ENCODE assay signal across 15 cellular contexts in the genomic region with DNA sequence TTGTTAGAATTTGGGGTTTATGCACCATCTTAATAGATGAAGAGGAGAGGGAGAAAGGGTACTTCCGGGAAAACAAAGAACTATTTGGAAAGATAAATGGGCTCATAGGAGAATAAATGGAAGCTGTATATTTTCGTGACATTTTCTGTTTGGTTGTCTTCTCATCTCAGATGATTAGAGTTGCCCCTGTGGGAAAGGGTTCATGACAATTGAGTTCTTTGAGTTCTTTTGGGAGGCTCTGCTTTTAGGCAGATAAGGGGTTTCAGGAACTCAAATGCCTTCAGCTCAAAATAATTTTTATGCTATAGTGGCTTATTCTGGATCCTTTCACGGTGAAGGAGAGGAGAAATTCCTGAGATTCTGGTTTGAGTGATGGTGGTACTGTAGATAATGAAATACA.
DNase-seq lines count a peak whose midpoint lies in the region; ATAC-seq and TF ChIP-seq lines count a peak whose summit lies in the region.
"Had no signal": no experiment of that assay in that cellular context is flagged by ENCODE, and none has a peak within 500 bp of the region (broad histone marks: within the 10 kb centered on the region; RNA-seq: fewer than 3 reads in every experiment).

No MANE protein-coding gene starts in this region.

- no peak overlapping the region for H3K4me3 Mint-ChIP-seq in MCF 10A (ENCODE audit: unreplicated experiment)
- H3K4me3 Mint-ChIP-seq in central memory CD8-positive, alpha-beta T cell: no peak overlapping the region
- no peak overlapping the region for H3K4me3 Mint-ChIP-seq in stimulated activated effector memory CD8-positive, alpha-beta T cell treated with anti-CD3 and anti-CD28 coated beads, Interleukin-12 subunit alpha, Interleukin-12 subunit beta, amount 100 ng/mL, for 72 hours
- H3K4me3 Mint-ChIP-seq in stimulated activated naive CD8-positive, alpha-beta T cell treated with anti-CD3 and anti-CD28 coated beads, Interleukin-15, amount 100 ng/mL, for 72 hours: no peak overlapping the region
- H3K4me3 Mint-ChIP-seq: CD4-positive, alpha-beta memory T cell; GM23338; H9 had no signal

- ATAC-seq in central memory CD8-positive, alpha-beta T cell (replicated peaks; ENCODE audit: extremely low read depth, poor library complexity, severe bottlenecking): no peak
- ATAC-seq in stimulated activated effector memory CD8-positive, alpha-beta T cell treated with anti-CD3 and anti-CD28 coated beads, Interleukin-12 subunit alpha, Interleukin-12 subunit beta, amount 100 ng/mL, for 72 hours: no peak
- no peak for ATAC-seq in stimulated activated naive CD8-positive, alpha-beta T cell treated with anti-CD3 and anti-CD28 coated beads, Interleukin-15, amount 100 ng/mL, for 72 hours
- ATAC-seq in GM21367 (IDR thresholded peaks at IDR 0.05; ENCODE audit: unreplicated experiment): no peak
- ATAC-seq: GM23338, HCT116 had no signal

- H3K9me3 Mint-ChIP-seq in MCF 10A (ENCODE audit: unreplicated experiment): peaks cover 10% of the 10 kb centered on the region
- H3K9me3 Mint-ChIP-seq in central memory CD8-positive, alpha-beta T cell: no peaks in the 10 kb centered on the region
- H3K9me3 Mint-ChIP-seq in stimulated activated effector memory CD8-positive, alpha-beta T cell treated with anti-CD3 and anti-CD28 coated beads, Interleukin-12 subunit alpha, Interleukin-12 subunit beta, amount 100 ng/mL, for 72 hours: peaks cover 2% of the 10 kb centered on the region
- H3K9me3 Mint-ChIP-seq in stimulated activated naive CD8-positive, alpha-beta T cell treated with anti-CD3 and anti-CD28 coated beads, Interleukin-15, amount 100 ng/mL, for 72 hours: peaks cover 5 to 6% of the 10 kb centered on the region in 2 donors

- H3K36me3 Mint-ChIP-seq in MCF 10A (ENCODE audit: insufficient read depth, unreplicated experiment): peaks cover 8% of the 10 kb centered on the region
- H3K36me3 Mint-ChIP-seq in central memory CD8-positive, alpha-beta T cell (ENCODE audit: insufficient read depth): peaks cover 24% of the 10 kb centered on the region
- H3K36me3 Mint-ChIP-seq in stimulated activated effector memory CD8-positive, alpha-beta T cell treated with anti-CD3 and anti-CD28 coated beads, Interleukin-12 subunit alpha, Interleukin-12 subunit beta, amount 100 ng/mL, for 72 hours: peaks cover 23% of the 10 kb centered on the region

- no peaks in the 10 kb centered on the region for H3K4me1 ChIP-seq in breast epithelium

- no peaks in the 10 kb centered on the region for H3K36me3 ChIP-seq in breast epithelium

- no peaks in the 10 kb centered on the region for H3K27me3 Mint-ChIP-seq in MCF 10A (ENCODE audit: insufficient read depth, unreplicated experiment)
- H3K27me3 Mint-ChIP-seq in central memory CD8-positive, alpha-beta T cell: no peaks in the 10 kb centered on the region
- H3K27me3 Mint-ChIP-seq in stimulated activated naive CD8-positive, alpha-beta T cell treated with anti-CD3 and anti-CD28 coated beads, Interleukin-15, amount 100 ng/mL, for 72 hours: no peaks in the 10 kb centered on the region
- H3K27me3 Mint-ChIP-seq: CD4-positive, alpha-beta memory T cell had no signal

- CTCF ChIA-PET in MCF 10A (lab: Yijun Ruan, JAX): interaction anchor here (0.6 to 1.3 kb wide), 2 partner anchors 9 to 15 kb away, joined by 3 to 4 read pairs; no protein-coding TSS in a partner anchor

- H3K9me3 ChIP-seq in breast epithelium: peaks cover 0 to 10% of the 10 kb centered on the region in 2 donors

- no peak for TF ChIP-seq CTCF in MCF 10A (IDR thresholded peaks at IDR 0.05; ENCODE audit: unreplicated experiment)
- no peak for TF ChIP-seq CTCF in breast epithelium (IDR thresholded peaks at IDR 0.05)

- intact Hi-C loops in MCF 10A (cut with micrococcal nuclease): no loop called here
- intact Hi-C loops in breast epithelium (cut with DNase I; ENCODE audit: low total_unique reads): no loop called here

- no TSS peak for BruUV-seq in MCF 10A (replicated peaks; lab: Mats Ljungman, UMichigan)

- peak overlapping the region; percentile 13 for H3K27ac Mint-ChIP-seq in MCF 10A (ENCODE audit: low read depth, unreplicated experiment)
- peak overlapping the region; percentile 29 for H3K27ac Mint-ChIP-seq in central memory CD8-positive, alpha-beta T cell (ENCODE audit: low read depth)
- peak overlapping the region; percentile 1 for H3K27ac Mint-ChIP-seq in stimulated activated effector memory CD8-positive, alpha-beta T cell treated with anti-CD3 and anti-CD28 coated beads, Interleukin-12 subunit alpha, Interleukin-12 subunit beta, amount 100 ng/mL, for 72 hours
- H3K27ac Mint-ChIP-seq in stimulated activated naive CD8-positive, alpha-beta T cell treated with anti-CD3 and anti-CD28 coated beads, Interleukin-15, amount 100 ng/mL, for 72 hours: no peak overlapping the region
- H3K27ac Mint-ChIP-seq: CD4-positive, alpha-beta memory T cell; GM23338; H9 had no signal

- H3K27ac ChIP-seq in breast epithelium: no peak overlapping the region

- peaks cover 12% of the 10 kb centered on the region for H3K4me1 Mint-ChIP-seq in MCF 10A (ENCODE audit: insufficient read depth, unreplicated experiment)
- peaks cover 30% of the 10 kb centered on the region for H3K4me1 Mint-ChIP-seq in central memory CD8-positive, alpha-beta T cell
- H3K4me1 Mint-ChIP-seq in stimulated activated effector memory CD8-positive, alpha-beta T cell treated with anti-CD3 and anti-CD28 coated beads, Interleukin-12 subunit alpha, Interleukin-12 subunit beta, amount 100 ng/mL, for 72 hours: peaks cover 14% of the 10 kb centered on the region
- H3K4me1 Mint-ChIP-seq in stimulated activated naive CD8-positive, alpha-beta T cell treated with anti-CD3 and anti-CD28 coated beads, Interleukin-15, amount 100 ng/mL, for 72 hours: no peaks in the 10 kb centered on the region
- H3K4me1 Mint-ChIP-seq: GM23338 had no signal

- H3K27me3 ChIP-seq in breast epithelium: no peaks in the 10 kb centered on the region

- H3K4me3 ChIP-seq in breast epithelium: no peak overlapping the region
- H3K4me3 ChIP-seq: GM23338 had no signal

- DNase-seq in MCF 10A (ENCODE audit: unreplicated experiment): no peak
- DNase-seq in breast epithelium (ENCODE audit: low spot score in 2 of 2): no peak
- DNase-seq in central memory CD8-positive, alpha-beta T cell (ENCODE audit: low spot score in 2 of 2): no peak
- no peak for DNase-seq in stimulated activated effector memory CD8-positive, alpha-beta T cell treated with anti-CD3 and anti-CD28 coated beads, Interleukin-12 subunit alpha, Interleukin-12 subunit beta, amount 100 ng/mL, for 72 hours (ENCODE audit: low spot score in 2 of 2)
- no peak for DNase-seq in stimulated activated naive CD8-positive, alpha-beta T cell treated with anti-CD3 and anti-CD28 coated beads, Interleukin-15, amount 100 ng/mL, for 72 hours
- DNase-seq: C1 segment of cervical spinal cord; Calu3; CD4-positive, alpha-beta memory T cell; COR-L47; DMS153; DND-41; H9 had no signal

- no peak for TF ChIP-seq POLR2A in breast epithelium (IDR thresholded peaks at IDR 0.05)

- POLR2A ChIA-PET in MCF 10A (lab: Yijun Ruan, JAX): interaction anchor here (0.9 kb wide), 1 partner anchor 11 kb away, joined by 4 read pairs; no protein-coding TSS in a partner anchor

Comparison
In these comparisons a context has a peak if more than half of its experiments do, and no peak if none do; other contexts are left out.
1. H3K27ac Mint-ChIP-seq: peak in MCF 10A (single experiment), central memory CD8-positive, alpha-beta T cell (single experiment) and stimulated activated effector memory CD8-positive, alpha-beta T cell treated with anti-CD3 and anti-CD28 coated beads, Interleukin-12 subunit alpha, Interleukin-12 subunit beta, amount 100 ng/mL, for 72 hours (single experiment); none in stimulated activated naive CD8-positive, alpha-beta T cell treated with anti-CD3 and anti-CD28 coated beads, Interleukin-15, amount 100 ng/mL, for 72 hours (0 of 2).